Comparison of ENCODE assay signal across 1 cellular context in the genomic region with DNA sequence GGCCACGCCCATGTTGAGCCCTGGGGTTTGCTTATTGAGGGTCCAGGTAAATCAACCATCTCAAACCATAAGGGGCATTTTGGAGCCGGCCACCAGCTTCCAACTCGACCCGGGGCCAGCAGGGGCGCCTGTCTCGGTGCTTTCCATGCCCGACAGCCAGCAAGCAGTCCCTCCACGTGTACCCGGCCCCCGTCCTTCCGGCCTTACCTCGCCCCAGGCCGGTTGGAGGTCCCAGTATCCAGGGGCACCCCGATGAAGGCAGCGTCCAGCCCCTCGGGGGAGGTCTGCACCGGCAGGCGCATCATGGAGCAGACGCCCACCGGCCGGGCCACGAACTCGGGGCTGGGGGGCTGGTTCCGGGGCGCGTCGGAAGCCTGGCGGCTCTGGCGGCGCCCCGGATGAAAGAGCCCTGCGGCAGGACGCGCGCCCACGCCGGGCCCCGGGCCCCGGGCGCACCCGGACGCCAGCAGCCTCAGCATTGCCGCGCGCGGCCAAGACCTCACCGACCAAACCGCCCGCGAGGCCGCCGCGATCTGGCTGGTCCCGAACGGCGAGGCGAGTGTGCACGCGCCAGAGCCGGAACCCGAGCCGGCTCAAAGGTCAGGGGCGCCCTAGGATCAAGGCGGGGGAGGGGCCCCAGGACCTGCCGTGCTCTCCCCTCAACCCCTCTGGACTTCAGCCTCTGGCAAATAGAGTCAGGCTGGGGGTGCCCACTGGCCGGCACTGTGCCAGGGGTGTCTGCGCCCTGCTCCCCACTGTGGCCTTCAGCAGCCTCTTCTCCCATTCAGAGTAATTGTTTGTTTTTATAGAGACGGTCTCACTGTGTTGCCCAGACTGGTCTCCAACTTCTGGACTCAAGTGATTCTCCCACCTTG.
TF ChIP-seq lines count a peak whose summit lies in the region.

A gene with protein sequence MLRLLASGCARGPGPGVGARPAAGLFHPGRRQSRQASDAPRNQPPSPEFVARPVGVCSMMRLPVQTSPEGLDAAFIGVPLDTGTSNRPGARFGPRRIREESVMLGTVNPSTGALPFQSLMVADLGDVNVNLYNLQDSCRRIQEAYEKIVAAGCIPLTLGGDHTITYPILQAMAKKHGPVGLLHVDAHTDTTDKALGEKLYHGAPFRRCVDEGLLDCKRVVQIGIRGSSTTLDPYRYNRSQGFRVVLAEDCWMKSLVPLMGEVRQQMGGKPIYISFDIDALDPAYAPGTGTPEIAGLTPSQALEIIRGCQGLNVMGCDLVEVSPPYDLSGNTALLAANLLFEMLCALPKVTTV (minus strand): TSS at position 563 of the 875 bp plus-strand sequence. CDS start 84 bp downstream, at position 479.

TF ChIP-seq in HepG2, 621 proteins besides CTCF, POLR2A, EP300 and RAD21 (continued from another document and continues in another):
- TF ChIP-seq, protein P1, sequence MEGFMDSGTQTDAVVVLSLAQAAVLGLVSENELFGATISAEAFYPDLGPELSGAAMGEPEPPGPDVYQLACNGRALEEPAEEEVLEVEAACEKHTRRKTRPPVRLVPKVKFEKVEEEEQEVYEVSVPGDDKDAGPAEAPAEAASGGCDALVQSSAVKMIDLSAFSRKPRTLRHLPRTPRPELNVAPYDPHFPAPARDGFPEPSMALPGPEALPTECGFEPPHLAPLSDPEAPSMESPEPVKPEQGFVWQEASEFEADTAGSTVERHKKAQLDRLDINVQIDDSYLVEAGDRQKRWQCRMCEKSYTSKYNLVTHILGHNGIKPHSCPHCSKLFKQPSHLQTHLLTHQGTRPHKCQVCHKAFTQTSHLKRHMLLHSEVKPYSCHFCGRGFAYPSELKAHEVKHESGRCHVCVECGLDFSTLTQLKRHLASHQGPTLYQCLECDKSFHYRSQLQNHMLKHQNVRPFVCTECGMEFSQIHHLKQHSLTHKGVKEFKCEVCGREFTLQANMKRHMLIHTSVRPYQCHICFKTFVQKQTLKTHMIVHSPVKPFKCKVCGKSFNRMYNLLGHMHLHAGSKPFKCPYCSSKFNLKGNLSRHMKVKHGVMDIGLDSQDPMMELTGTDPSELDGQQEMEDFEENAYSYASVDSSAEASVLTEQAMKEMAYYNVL (CRISPR knock-in tag; IDR thresholded peaks at IDR 0.05; ENCODE audit: borderline replicate concordance) = 0 out of 2 replicates have a peak, but pooled peaks have one; percentile 9
- TF ChIP-seq, protein P2, sequence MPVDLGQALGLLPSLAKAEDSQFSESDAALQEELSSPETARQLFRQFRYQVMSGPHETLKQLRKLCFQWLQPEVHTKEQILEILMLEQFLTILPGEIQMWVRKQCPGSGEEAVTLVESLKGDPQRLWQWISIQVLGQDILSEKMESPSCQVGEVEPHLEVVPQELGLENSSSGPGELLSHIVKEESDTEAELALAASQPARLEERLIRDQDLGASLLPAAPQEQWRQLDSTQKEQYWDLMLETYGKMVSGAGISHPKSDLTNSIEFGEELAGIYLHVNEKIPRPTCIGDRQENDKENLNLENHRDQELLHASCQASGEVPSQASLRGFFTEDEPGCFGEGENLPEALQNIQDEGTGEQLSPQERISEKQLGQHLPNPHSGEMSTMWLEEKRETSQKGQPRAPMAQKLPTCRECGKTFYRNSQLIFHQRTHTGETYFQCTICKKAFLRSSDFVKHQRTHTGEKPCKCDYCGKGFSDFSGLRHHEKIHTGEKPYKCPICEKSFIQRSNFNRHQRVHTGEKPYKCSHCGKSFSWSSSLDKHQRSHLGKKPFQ (CRISPR knock-in tag; IDR thresholded peaks at IDR 0.05; ENCODE audit: insufficient replicate concordance) = no peak
- TF ChIP-seq, protein P3, sequence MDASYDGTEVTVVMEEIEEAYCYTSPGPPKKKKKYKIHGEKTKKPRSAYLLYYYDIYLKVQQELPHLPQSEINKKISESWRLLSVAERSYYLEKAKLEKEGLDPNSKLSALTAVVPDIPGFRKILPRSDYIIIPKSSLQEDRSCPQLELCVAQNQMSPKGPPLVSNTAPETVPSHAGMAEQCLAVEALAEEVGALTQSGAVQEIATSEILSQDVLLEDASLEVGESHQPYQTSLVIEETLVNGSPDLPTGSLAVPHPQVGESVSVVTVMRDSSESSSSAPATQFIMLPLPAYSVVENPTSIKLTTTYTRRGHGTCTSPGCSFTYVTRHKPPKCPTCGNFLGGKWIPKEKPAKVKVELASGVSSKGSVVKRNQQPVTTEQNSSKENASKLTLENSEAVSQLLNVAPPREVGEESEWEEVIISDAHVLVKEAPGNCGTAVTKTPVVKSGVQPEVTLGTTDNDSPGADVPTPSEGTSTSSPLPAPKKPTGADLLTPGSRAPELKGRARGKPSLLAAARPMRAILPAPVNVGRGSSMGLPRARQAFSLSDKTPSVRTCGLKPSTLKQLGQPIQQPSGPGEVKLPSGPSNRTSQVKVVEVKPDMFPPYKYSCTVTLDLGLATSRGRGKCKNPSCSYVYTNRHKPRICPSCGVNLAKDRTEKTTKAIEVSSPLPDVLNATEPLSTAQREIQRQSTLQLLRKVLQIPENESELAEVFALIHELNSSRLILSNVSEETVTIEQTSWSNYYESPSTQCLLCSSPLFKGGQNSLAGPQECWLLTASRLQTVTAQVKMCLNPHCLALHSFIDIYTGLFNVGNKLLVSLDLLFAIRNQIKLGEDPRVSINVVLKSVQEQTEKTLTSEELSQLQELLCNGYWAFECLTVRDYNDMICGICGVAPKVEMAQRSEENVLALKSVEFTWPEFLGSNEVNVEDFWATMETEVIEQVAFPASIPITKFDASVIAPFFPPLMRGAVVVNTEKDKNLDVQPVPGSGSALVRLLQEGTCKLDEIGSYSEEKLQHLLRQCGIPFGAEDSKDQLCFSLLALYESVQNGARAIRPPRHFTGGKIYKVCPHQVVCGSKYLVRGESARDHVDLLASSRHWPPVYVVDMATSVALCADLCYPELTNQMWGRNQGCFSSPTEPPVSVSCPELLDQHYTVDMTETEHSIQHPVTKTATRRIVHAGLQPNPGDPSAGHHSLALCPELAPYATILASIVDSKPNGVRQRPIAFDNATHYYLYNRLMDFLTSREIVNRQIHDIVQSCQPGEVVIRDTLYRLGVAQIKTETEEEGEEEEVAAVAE (CRISPR knock-in tag; IDR thresholded peaks at IDR 0.05; ENCODE audit: borderline replicate concordance) = peak; percentile 74; the same call in 1 of the 2 replicates
- TF ChIP-seq SATB2 (CRISPR knock-in tag; IDR thresholded peaks at IDR 0.05) (0 out of 2 replicates have a peak, but pooled peaks have one; percentile 75), ELF3 (CRISPR knock-in tag; IDR thresholded peaks at IDR 0.05) (peak; percentile 84), GPBP1L1 (CRISPR knock-in tag; IDR thresholded peaks at IDR 0.05) (no peak), BCL6 (CRISPR knock-in tag; IDR thresholded peaks at IDR 0.05) (peak; percentile 78), ZSCAN25 (CRISPR knock-in tag; IDR thresholded peaks at IDR 0.05) (peak; percentile 62; the same call in 1 of the 2 replicates), CBFB (CRISPR knock-in tag; IDR thresholded peaks at IDR 0.05) (peak; percentile 80), ZNF101 (CRISPR knock-in tag; IDR thresholded peaks at IDR 0.05; ENCODE audit: borderline replicate concordance, low read depth) (peak; percentile 29; the same call in 1 of the 2 replicates), ZNF556 (CRISPR knock-in tag; IDR thresholded peaks at IDR 0.05; ENCODE audit: borderline replicate concordance) (peak; percentile 95; the same call in 1 of the 2 replicates), BCL3 (CRISPR knock-in tag; IDR thresholded peaks at IDR 0.05) (peak; percentile 74), FOXA3 (CRISPR knock-in tag; IDR thresholded peaks at IDR 0.05) (peak; percentile 73), RNF2 (conservative IDR thresholded peaks at IDR 0.05; ENCODE audit: low read depth) (peak; percentile 86), ZNF264 (CRISPR knock-in tag; IDR thresholded peaks at IDR 0.05) (peak; percentile 99), TBL1XR1 (IDR thresholded peaks at IDR 0.05; ENCODE audit: borderline replicate concordance, low read length, partially characterized antibody) (peak; percentile 34), ZNF225 (CRISPR knock-in tag; IDR thresholded peaks at IDR 0.05) (peak; percentile 61; the same call in 1 of the 2 replicates), ZNF691 (CRISPR knock-in tag; IDR thresholded peaks at IDR 0.05; ENCODE audit: borderline replicate concordance, low read depth) (peak; percentile 83; the same call in 1 of the 2 replicates), MTERF4 (CRISPR knock-in tag; IDR thresholded peaks at IDR 0.05) (peak; percentile 81; the same call in 1 of the 2 replicates), ELK4 (CRISPR knock-in tag; IDR thresholded peaks at IDR 0.05; ENCODE audit: borderline replicate concordance) (peak; percentile 73; the same call in 1 of the 2 replicates), ZNF432 (CRISPR knock-in tag; IDR thresholded peaks at IDR 0.05; ENCODE audit: borderline replicate concordance) (no peak), ZFP37 (CRISPR knock-in tag; IDR thresholded peaks at IDR 0.05; ENCODE audit: borderline replicate concordance) (no peak), ZFY (CRISPR knock-in tag; IDR thresholded peaks at IDR 0.05) (peak; percentile 90), PHF5A (CRISPR knock-in tag; IDR thresholded peaks at IDR 0.05; ENCODE audit: low read depth, unreplicated experiment) (peak; percentile 77)
- TF ChIP-seq, protein P4, sequence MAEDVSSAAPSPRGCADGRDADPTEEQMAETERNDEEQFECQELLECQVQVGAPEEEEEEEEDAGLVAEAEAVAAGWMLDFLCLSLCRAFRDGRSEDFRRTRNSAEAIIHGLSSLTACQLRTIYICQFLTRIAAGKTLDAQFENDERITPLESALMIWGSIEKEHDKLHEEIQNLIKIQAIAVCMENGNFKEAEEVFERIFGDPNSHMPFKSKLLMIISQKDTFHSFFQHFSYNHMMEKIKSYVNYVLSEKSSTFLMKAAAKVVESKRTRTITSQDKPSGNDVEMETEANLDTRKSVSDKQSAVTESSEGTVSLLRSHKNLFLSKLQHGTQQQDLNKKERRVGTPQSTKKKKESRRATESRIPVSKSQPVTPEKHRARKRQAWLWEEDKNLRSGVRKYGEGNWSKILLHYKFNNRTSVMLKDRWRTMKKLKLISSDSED (CRISPR knock-in tag; IDR thresholded peaks at IDR 0.05) = no peak
- TF ChIP-seq, protein P5, sequence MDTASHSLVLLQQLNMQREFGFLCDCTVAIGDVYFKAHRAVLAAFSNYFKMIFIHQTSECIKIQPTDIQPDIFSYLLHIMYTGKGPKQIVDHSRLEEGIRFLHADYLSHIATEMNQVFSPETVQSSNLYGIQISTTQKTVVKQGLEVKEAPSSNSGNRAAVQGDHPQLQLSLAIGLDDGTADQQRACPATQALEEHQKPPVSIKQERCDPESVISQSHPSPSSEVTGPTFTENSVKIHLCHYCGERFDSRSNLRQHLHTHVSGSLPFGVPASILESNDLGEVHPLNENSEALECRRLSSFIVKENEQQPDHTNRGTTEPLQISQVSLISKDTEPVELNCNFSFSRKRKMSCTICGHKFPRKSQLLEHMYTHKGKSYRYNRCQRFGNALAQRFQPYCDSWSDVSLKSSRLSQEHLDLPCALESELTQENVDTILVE (CRISPR knock-in tag; IDR thresholded peaks at IDR 0.05) = peak; percentile 74; the same call in 1 of the 2 replicates
- TF ChIP-seq, protein P6, sequence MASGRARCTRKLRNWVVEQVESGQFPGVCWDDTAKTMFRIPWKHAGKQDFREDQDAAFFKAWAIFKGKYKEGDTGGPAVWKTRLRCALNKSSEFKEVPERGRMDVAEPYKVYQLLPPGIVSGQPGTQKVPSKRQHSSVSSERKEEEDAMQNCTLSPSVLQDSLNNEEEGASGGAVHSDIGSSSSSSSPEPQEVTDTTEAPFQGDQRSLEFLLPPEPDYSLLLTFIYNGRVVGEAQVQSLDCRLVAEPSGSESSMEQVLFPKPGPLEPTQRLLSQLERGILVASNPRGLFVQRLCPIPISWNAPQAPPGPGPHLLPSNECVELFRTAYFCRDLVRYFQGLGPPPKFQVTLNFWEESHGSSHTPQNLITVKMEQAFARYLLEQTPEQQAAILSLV (CRISPR knock-in tag; IDR thresholded peaks at IDR 0.05; ENCODE audit: borderline replicate concordance) = peak; percentile 71; the same call in 1 of the 2 replicates
